Comparison of ENCODE assay signal across 8 cellular contexts in the genomic region with DNA sequence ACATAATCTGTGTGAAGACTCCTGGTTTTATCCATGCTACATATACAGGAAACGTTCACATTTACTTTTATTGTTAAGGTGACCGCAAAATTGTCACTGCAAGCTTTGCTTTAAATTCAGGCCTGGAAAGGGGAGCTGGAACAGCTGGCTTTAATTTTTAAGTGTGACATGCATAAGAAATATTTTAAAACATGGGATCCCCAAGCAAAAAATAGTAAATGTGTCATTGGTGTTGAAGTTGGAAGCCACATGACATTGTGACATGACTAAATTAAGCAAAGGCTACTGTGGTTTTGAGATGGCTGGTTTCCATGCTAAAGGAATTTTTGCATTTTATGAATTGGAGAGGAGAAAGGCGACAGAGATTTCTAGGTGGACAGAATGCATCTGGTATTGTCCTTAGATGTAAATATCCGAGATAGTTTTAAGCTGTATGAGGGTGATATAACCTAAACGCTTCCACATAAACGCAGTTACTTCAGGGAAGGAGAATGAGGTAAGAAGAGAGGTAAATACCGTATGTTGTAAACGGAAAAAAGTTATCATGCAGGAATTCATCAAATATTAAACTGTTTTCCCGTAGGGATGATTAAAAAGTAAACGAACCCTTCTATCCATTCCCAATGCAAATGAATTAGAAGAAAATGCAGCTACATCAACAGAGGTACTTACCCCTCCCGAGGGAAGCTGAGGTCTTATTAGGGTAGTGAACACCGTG. TPM values are rescaled to one million over a fixed set of nuclear protein-coding genes. Genes with fewer than 3 reads are reported as not detected.
A peak's percentile ranks its signal among the peaks of the same experiment; 100 is the strongest.
DNase-seq lines count a peak whose midpoint lies in the region; ATAC-seq, FAIRE-seq and TF ChIP-seq lines count a peak whose summit lies in the region.

No MANE protein-coding gene starts in this region.

- no peaks in the 10 kb centered on the region for H3K27me3 Mint-ChIP-seq in type B pancreatic cell

- ATAC-seq in HepG2 (no peak), GM18867 (IDR thresholded peaks at IDR 0.05; ENCODE audit: unreplicated experiment) (no peak)

- H4K20me1 ChIP-seq in HepG2 (ENCODE audit: insufficient read depth, low read length), result peaks cover 7% of the 10 kb centered on the region; the same call in 1 of the 2 replicates

- H3K27ac Mint-ChIP-seq in type B pancreatic cell, result peak overlapping the region; percentile 95

- peaks cover 17% of the 10 kb centered on the region for H3K79me2 ChIP-seq in HepG2 (ENCODE audit: insufficient read depth, low read length)

- H2AFZ ChIP-seq in HepG2 (ENCODE audit: low read length), result peak overlapping the region; percentile 56

- DNase-seq in left ventricle myocardium inferior (no peak), cardiac septum (ENCODE audit: low spot score) (no peak), HepG2 (ENCODE audit: low spot score) (no peak), type B pancreatic cell (ENCODE audit: extremely low spot score, unreplicated experiment) (no peak), UCSD-AML1 (lab: John Stamatoyannopoulos, UW; ENCODE audit: unreplicated experiment) (no peak)
- DNase-seq in activated CD4-positive, alpha-beta T cell treated with anti-CD3 and anti-CD28 coated beads, Interleukin-2, amount 50 U/mL, for 4 hours, result no peak

- no peaks in the 10 kb centered on the region for H3K36me3 Mint-ChIP-seq in type B pancreatic cell

- CTCF ChIA-PET in HepG2 (lab: Yijun Ruan, JAX; ENCODE audit: low intra/inter-chr PET ratio, low total read pairs), result no interaction called here

- peaks cover 19% of the 10 kb centered on the region for H3K4me1 Mint-ChIP-seq in type B pancreatic cell (ENCODE audit: unreplicated experiment)

- H3K9ac ChIP-seq in HepG2 (ENCODE audit: insufficient read depth, low read depth, low read length), result peak overlapping the region; percentile 20; the same call in 1 of the 2 replicates

- peak overlapping the region; percentile 85 for H3K4me2 ChIP-seq in HepG2 (ENCODE audit: low read depth, low read length)

- no TSS peak for BruUV-seq in HepG2 (replicated peaks; lab: Mats Ljungman, UMichigan)

- in situ Hi-C loops in HepG2 (cut with HindIII; ENCODE audit: extremely low pct_ligation_motif_present, low pct_unique_long_range_greater_than_20kb), result no loop called here

- TF ChIP-seq POLR2A in HepG2 (IDR thresholded peaks at IDR 0.05; ENCODE audit: insufficient read depth in 1 of 2, low read depth in 2 of 2, low read length in 2 of 2), result no peak

- no peak for FAIRE-seq in HepG2 (lab: Jason Lieb, UNC)

- peak overlapping the region; percentile 95 for H3K4me3 Mint-ChIP-seq in type B pancreatic cell

- H3K9me3 Mint-ChIP-seq in type B pancreatic cell, result no peaks in the 10 kb centered on the region

- peak overlapping the region; percentile 98 for H3K27ac ChIP-seq in left ventricle myocardium inferior (replicated peaks)
- peak overlapping the region; percentile 96 for H3K27ac ChIP-seq in angular gyrus (ENCODE audit: low read depth, low read length)
- no peak overlapping the region for H3K27ac ChIP-seq in HepG2 (ENCODE audit: extremely low read length, insufficient read depth, low read length)

- H3K27me3 ChIP-seq in left ventricle myocardium inferior (ENCODE audit: low read depth) (no peaks in the 10 kb centered on the region), HepG2 (ENCODE audit: control insufficient read depth in 1 of 2, insufficient read depth in 2 of 2, low read length in 2 of 2) (peaks cover 0 to 5% of the 10 kb centered on the region in 2 experiments; a peak in 1 of 5 replicates)

- intact Hi-C loops in left ventricle myocardium inferior (cut with micrococcal nuclease), result no loop called here
- intact Hi-C loops in cardiac septum (cut with DNase I), result loop anchor here (2.0 kb wide), 1 partner anchor 36 kb away; no protein-coding TSS in a partner anchor
- intact Hi-C loops in HepG2 (cut with micrococcal nuclease; ENCODE audit: unreplicated experiment), result loop anchor here (2.0 kb wide), 1 partner anchor 54 kb away; no protein-coding TSS in a partner anchor

- H3K9me3 ChIP-seq in left ventricle myocardium inferior (replicated peaks) (peaks cover 4% of the 10 kb centered on the region), HepG2 (ENCODE audit: low read length) (no peaks in the 10 kb centered on the region)

- H3K4me3 ChIP-seq in left ventricle myocardium inferior, result peak overlapping the region; percentile 95
- H3K4me3 ChIP-seq in HepG2 (replicated peaks in 1 of 3; ENCODE audit: insufficient read depth in 1 of 3, low read depth in 2 of 3, low read length in 3 of 3), result peak overlapping the region; percentile 75 to 86 (median 77)

- 11% methylated on average over 12 of the region's 12 CpGs for WGBS in HepG2 (ENCODE audit: low lambda C conversion rate)

- H3K4me1 ChIP-seq in left ventricle myocardium inferior (peaks cover 71% of the 10 kb centered on the region), HepG2 (ENCODE audit: insufficient read depth, low read length) (peaks cover 37% of the 10 kb centered on the region)

- POLR2A ChIA-PET in HepG2 (lab: Yijun Ruan, JAX), result no interaction called here

- TF ChIP-seq RAD21 in HepG2 (CRISPR knock-in tag; IDR thresholded peaks at IDR 0.05), result no peak

- TF ChIP-seq CTCF in left ventricle myocardium inferior (IDR thresholded peaks at IDR 0.05; ENCODE audit: borderline replicate concordance), result no peak
- no peak for TF ChIP-seq CTCF in HepG2 (CRISPR knock-in tag; IDR thresholded peaks at IDR 0.05)
- TF ChIP-seq CTCF in type B pancreatic cell (conservative IDR thresholded peaks at IDR 0.05), result no peak

- TF ChIP-seq EP300 in HepG2 (IDR thresholded peaks at IDR 0.05; ENCODE audit: low read depth in 2 of 2, low read length in 2 of 2) (no peak), HepG2 (CRISPR knock-in tag; IDR thresholded peaks at IDR 0.05; ENCODE audit: borderline replicate concordance) (no peak)

- H3K36me3 ChIP-seq in left ventricle myocardium inferior (no peaks in the 10 kb centered on the region), HepG2 (replicated peaks in 1 of 2; ENCODE audit: control insufficient read depth in 1 of 2, insufficient read depth in 2 of 2, low read length in 2 of 2) (no peaks in the 10 kb centered on the region)

RNA-seq across cellular contexts. Expression of a gene that starts 0.9 kb away (rescaled TPM):
- total RNA-seq in left ventricle myocardium inferior (78.7 TPM), cardiac septum (87.5 TPM), HepG2 (2016; rRNA removed; fragmentation: Illumina TruSeq; extraction: Trizol) (28.8 and 51.6 TPM in 2 replicates), type B pancreatic cell (ENCODE audit: low replicate concordance) (52.1 and 58.8 TPM in 2 replicates)
- total RNA-seq in HepG2 (2016; cell fraction: cytosol; rRNA removed; fragmentation: Illumina TruSeq; extraction: Trizol; ENCODE audit: low read depth), result 5.3 and 5.6 TPM in 2 replicates
- 28.6 and 50.2 TPM in 2 replicates for total RNA-seq in HepG2 (2016; cell fraction: insoluble cytoplasmic fraction; rRNA removed; fragmentation: Illumina TruSeq; extraction: Trizol)
- 12.7 and 14.5 TPM in 2 replicates for total RNA-seq in HepG2 (2016; cell fraction: membrane; rRNA removed; fragmentation: Illumina TruSeq; extraction: Trizol)
- 12.1 and 14.7 TPM in 2 replicates for total RNA-seq in HepG2 (2016; cell fraction: nucleus; rRNA removed; fragmentation: Illumina TruSeq; extraction: Trizol)
- 6.5 and 6.9 TPM in 2 replicates for polyA plus RNA-seq in HepG2 (2011; rRNA removed)
- polyA plus RNA-seq in HepG2 (2011; cell fraction: cytosol; rRNA removed), result 4.9 and 5.6 TPM in 2 replicates
- 2.6 and 3.5 TPM in 2 replicates for polyA plus RNA-seq in HepG2 (2011; cell fraction: nucleus; rRNA removed)
- polyA plus RNA-seq in HepG2 (2012), result 16.6 and 18.2 TPM in 2 replicates
- polyA plus RNA-seq in HepG2 (2016; cell fraction: cytosol; fragmentation: Illumina TruSeq; extraction: Trizol; ENCODE audit: low read depth), result 1.4 and 1.7 TPM in 2 replicates
- 35.8 and 41.7 TPM in 2 replicates for polyA plus RNA-seq in HepG2 (2016; cell fraction: insoluble cytoplasmic fraction; fragmentation: Illumina TruSeq; extraction: Trizol; ENCODE audit: low read depth)
- 5.3 TPM in 2 replicates for polyA plus RNA-seq in HepG2 (2016; cell fraction: membrane; fragmentation: Illumina TruSeq; extraction: Trizol; ENCODE audit: low read depth)
- 17.6 and 20.9 TPM in 2 replicates for polyA plus RNA-seq in HepG2 (2016; cell fraction: nucleus; fragmentation: Illumina TruSeq; extraction: Trizol; ENCODE audit: insufficient read depth, low read depth)
- 3.0 and 13.4 TPM in 2 replicates for polyA minus RNA-seq in HepG2 (2011; rRNA and poly(A)+ RNA removed; ENCODE audit: low replicate concordance)
- polyA minus RNA-seq in HepG2 (2011; cell fraction: cytosol; rRNA and poly(A)+ RNA removed), result 9.7 and 10.3 TPM in 2 replicates
- 6.4 and 9.3 TPM in 2 replicates for polyA minus RNA-seq in HepG2 (2011; cell fraction: nucleus; rRNA and poly(A)+ RNA removed)

RNA-seq across cellular contexts. Expression of a gene that starts 12.1 kb away (rescaled TPM):
- total RNA-seq in left ventricle myocardium inferior (23.3 TPM), cardiac septum (41.0 TPM), HepG2 (2016; rRNA removed; fragmentation: Illumina TruSeq; extraction: Trizol) (4.8 and 5.2 TPM in 2 replicates), type B pancreatic cell (ENCODE audit: low replicate concordance) (26.7 and 33.2 TPM in 2 replicates)
- total RNA-seq in HepG2 (2016; cell fraction: cytosol; rRNA removed; fragmentation: Illumina TruSeq; extraction: Trizol; ENCODE audit: low read depth), result 1.7 and 2.2 TPM in 2 replicates
- total RNA-seq in HepG2 (2016; cell fraction: insoluble cytoplasmic fraction; rRNA removed; fragmentation: Illumina TruSeq; extraction: Trizol), result 4.4 and 6.1 TPM in 2 replicates
- total RNA-seq in HepG2 (2016; cell fraction: membrane; rRNA removed; fragmentation: Illumina TruSeq; extraction: Trizol), result 3.9 and 4.0 TPM in 2 replicates
- 5.3 and 5.7 TPM in 2 replicates for total RNA-seq in HepG2 (2016; cell fraction: nucleus; rRNA removed; fragmentation: Illumina TruSeq; extraction: Trizol)
- polyA plus RNA-seq in HepG2 (2011; rRNA removed), result 6.5 and 8.1 TPM in 2 replicates
- 2.9 and 3.5 TPM in 2 replicates for polyA plus RNA-seq in HepG2 (2011; cell fraction: cytosol; rRNA removed)
- polyA plus RNA-seq in HepG2 (2011; cell fraction: nucleus; rRNA removed), result 16.7 and 22.2 TPM in 2 replicates
- 3.4 and 4.4 TPM in 2 replicates for polyA plus RNA-seq in HepG2 (2012)
- 0.63 and 0.68 TPM in 2 replicates for polyA plus RNA-seq in HepG2 (2016; cell fraction: cytosol; fragmentation: Illumina TruSeq; extraction: Trizol; ENCODE audit: low read depth)
- polyA plus RNA-seq in HepG2 (2016; cell fraction: insoluble cytoplasmic fraction; fragmentation: Illumina TruSeq; extraction: Trizol; ENCODE audit: low read depth), result 3.2 and 4.5 TPM in 2 replicates
- polyA plus RNA-seq in HepG2 (2016; cell fraction: membrane; fragmentation: Illumina TruSeq; extraction: Trizol; ENCODE audit: low read depth), result 1.2 and 1.3 TPM in 2 replicates
- polyA plus RNA-seq in HepG2 (2016; cell fraction: nucleus; fragmentation: Illumina TruSeq; extraction: Trizol; ENCODE audit: insufficient read depth, low read depth), result 13.0 and 13.9 TPM in 2 replicates
- polyA minus RNA-seq in HepG2 (2011; rRNA and poly(A)+ RNA removed; ENCODE audit: low replicate concordance), result 10.1 and 33.6 TPM in 2 replicates
- 4.4 and 5.1 TPM in 2 replicates for polyA minus RNA-seq in HepG2 (2011; cell fraction: cytosol; rRNA and poly(A)+ RNA removed)
- polyA minus RNA-seq in HepG2 (2011; cell fraction: nucleus; rRNA and poly(A)+ RNA removed), result 10.8 and 14.2 TPM in 2 replicates

RNA-seq across cellular contexts. Expression of a gene that starts 42.3 kb away (rescaled TPM):
- 25.8 TPM for total RNA-seq in left ventricle myocardium inferior
- total RNA-seq in cardiac septum, result 27.6 TPM
- total RNA-seq in HepG2 (2016; rRNA removed; fragmentation: Illumina TruSeq; extraction: Trizol), result 25.5 and 37.8 TPM in 2 replicates
- total RNA-seq in HepG2 (2016; cell fraction: cytosol; rRNA removed; fragmentation: Illumina TruSeq; extraction: Trizol; ENCODE audit: low read depth), result 218 and 232 TPM in 2 replicates
- 24.4 and 24.7 TPM in 2 replicates for total RNA-seq in HepG2 (2016; cell fraction: insoluble cytoplasmic fraction; rRNA removed; fragmentation: Illumina TruSeq; extraction: Trizol)
- total RNA-seq in HepG2 (2016; cell fraction: membrane; rRNA removed; fragmentation: Illumina TruSeq; extraction: Trizol), result 46.4 and 46.7 TPM in 2 replicates
- 44.1 and 49.3 TPM in 2 replicates for total RNA-seq in HepG2 (2016; cell fraction: nucleus; rRNA removed; fragmentation: Illumina TruSeq; extraction: Trizol)
- polyA plus RNA-seq in HepG2 (2011; rRNA removed), result 96.6 and 103 TPM in 2 replicates
- polyA plus RNA-seq in HepG2 (2011; cell fraction: cytosol; rRNA removed), result 28.4 and 40.4 TPM in 2 replicates
- 91.5 and 98.6 TPM in 2 replicates for polyA plus RNA-seq in HepG2 (2011; cell fraction: nucleus; rRNA removed)
- polyA plus RNA-seq in HepG2 (2012), result 19.7 TPM in 2 replicates
- 1.0 and 1.9 TPM in 2 replicates for polyA plus RNA-seq in HepG2 (2016; cell fraction: cytosol; fragmentation: Illumina TruSeq; extraction: Trizol; ENCODE audit: low read depth)
- 21.2 and 31.8 TPM in 2 replicates for polyA plus RNA-seq in HepG2 (2016; cell fraction: insoluble cytoplasmic fraction; fragmentation: Illumina TruSeq; extraction: Trizol; ENCODE audit: low read depth)
- 4.6 and 5.7 TPM in 2 replicates for polyA plus RNA-seq in HepG2 (2016; cell fraction: membrane; fragmentation: Illumina TruSeq; extraction: Trizol; ENCODE audit: low read depth)
- polyA plus RNA-seq in HepG2 (2016; cell fraction: nucleus; fragmentation: Illumina TruSeq; extraction: Trizol; ENCODE audit: insufficient read depth, low read depth), result 50.6 and 53.6 TPM in 2 replicates
- 101 and 103 TPM in 2 replicates for polyA minus RNA-seq in HepG2 (2011; rRNA and poly(A)+ RNA removed; ENCODE audit: low replicate concordance)
- polyA minus RNA-seq in HepG2 (2011; cell fraction: cytosol; rRNA and poly(A)+ RNA removed), result 46.1 and 64.4 TPM in 2 replicates
- polyA minus RNA-seq in HepG2 (2011; cell fraction: nucleus; rRNA and poly(A)+ RNA removed), result 104 and 122 TPM in 2 replicates
- total RNA-seq in type B pancreatic cell (ENCODE audit: low replicate concordance), result 49.7 and 58.7 TPM in 2 replicates
